In the genomic region with DNA sequence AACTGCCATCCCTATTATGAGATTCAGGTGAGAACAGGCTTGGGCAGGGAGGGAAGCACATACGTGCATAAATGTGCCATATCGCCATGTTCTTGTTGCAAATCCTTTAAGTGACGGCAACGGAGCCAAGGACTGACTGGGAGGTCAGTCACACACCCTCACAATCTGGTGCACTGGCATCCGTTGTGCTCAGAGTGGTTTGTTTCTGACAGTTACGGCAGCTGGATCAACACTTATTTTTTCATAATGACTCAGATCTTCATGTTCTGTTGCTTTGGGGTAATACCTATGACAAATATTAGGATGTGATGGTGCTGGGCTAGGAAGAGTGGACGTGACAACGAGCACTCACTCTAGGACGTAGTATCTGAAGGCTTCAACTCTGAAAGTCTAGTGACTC, we compare ENCODE assay signal across 9 cellular contexts. TPM values are rescaled to one million over a fixed set of nuclear protein-coding genes. Genes with fewer than 3 reads are reported as not detected.
DNase-seq lines count a peak whose midpoint lies in the region; ATAC-seq lines count a peak whose summit lies in the region.
"Had no signal": no experiment of that assay in that cellular context is flagged by ENCODE, and none has a peak within 500 bp of the region (broad histone marks: within the 10 kb centered on the region; RNA-seq: fewer than 3 reads in every experiment).

No MANE protein-coding gene starts in this region.

- H3K27ac Mint-ChIP-seq in activated CD4-positive, alpha-beta T cell treated with anti-CD3 and anti-CD28 coated beads, Interleukin-2, amount 10 ng/mL, durations not matched to agents 24 days and 14 days: peak overlapping the region; percentile 29
- H3K27ac Mint-ChIP-seq in T-helper 1 cell treated with Interleukin-12 subunit alpha and Interleukin-12 subunit beta and Interleukin-4 antibody, amounts not matched to agents 30 μg/mL and 1 μg/mL, for 36 hours: no peak overlapping the region

- intact Hi-C loops in activated CD4-positive, alpha-beta T cell treated with anti-CD3 and anti-CD28 coated beads, Interleukin-2, amount 10 ng/mL, durations not matched to agents 24 days and 14 days (cut with micrococcal nuclease): no loop called here

- no peak overlapping the region for H3K4me3 Mint-ChIP-seq in activated CD4-positive, alpha-beta T cell treated with anti-CD3 and anti-CD28 coated beads, Interleukin-2, amount 10 ng/mL, durations not matched to agents 24 days and 14 days
- H3K4me3 Mint-ChIP-seq in T-helper 1 cell treated with Interleukin-12 subunit alpha and Interleukin-12 subunit beta and Interleukin-4 antibody, amounts not matched to agents 30 μg/mL and 1 μg/mL, for 36 hours: peak overlapping the region; percentile 8

- H3K4me1 Mint-ChIP-seq in activated CD4-positive, alpha-beta T cell treated with anti-CD3 and anti-CD28 coated beads, Interleukin-2, amount 10 ng/mL, durations not matched to agents 24 days and 14 days: no peaks in the 10 kb centered on the region
- peaks cover 3% of the 10 kb centered on the region for H3K4me1 Mint-ChIP-seq in T-helper 1 cell treated with Interleukin-12 subunit alpha and Interleukin-12 subunit beta and Interleukin-4 antibody, amounts not matched to agents 30 μg/mL and 1 μg/mL, for 36 hours (ENCODE audit: low read depth)

- ATAC-seq in HG02759 (IDR thresholded peaks at IDR 0.05; ENCODE audit: unreplicated experiment): peak; percentile 96

- DNase-seq in activated CD4-positive, alpha-beta T cell treated with anti-CD3 and anti-CD28 coated beads, Interleukin-2, amount 10 ng/mL, durations not matched to agents 24 days and 14 days: no peak
- DNase-seq in activated CD4-positive, alpha-beta T cell treated with anti-CD3 and anti-CD28 coated beads for 1 hour: no peak
- peak; percentile 2 to 18 for DNase-seq in stimulated activated CD4-positive, alpha-beta T cell treated with anti-CD3 and anti-CD28 coated beads, Interleukin-2, amount 100 ng/mL, for 24 hours
- DNase-seq in NCI-H524 (lab: John Stamatoyannopoulos, UW) (no peak), NCI-H2171 treated with DMSO at 0.1 percent for 48 hours (lab: John Stamatoyannopoulos, UW) (no peak), NCI-H1105 treated with DMSO at 0.1 percent for 48 hours (lab: John Stamatoyannopoulos, UW) (no peak)
- DNase-seq: NCI-H69 had no signal

- peaks cover 6% of the 10 kb centered on the region for H3K9me3 Mint-ChIP-seq in activated CD4-positive, alpha-beta T cell treated with anti-CD3 and anti-CD28 coated beads, Interleukin-2, amount 10 ng/mL, durations not matched to agents 24 days and 14 days
- H3K9me3 Mint-ChIP-seq in T-helper 1 cell treated with Interleukin-12 subunit alpha and Interleukin-12 subunit beta and Interleukin-4 antibody, amounts not matched to agents 30 μg/mL and 1 μg/mL, for 36 hours: peaks cover 3% of the 10 kb centered on the region

- H3K27me3 Mint-ChIP-seq in activated CD4-positive, alpha-beta T cell treated with anti-CD3 and anti-CD28 coated beads, Interleukin-2, amount 10 ng/mL, durations not matched to agents 24 days and 14 days: peaks cover 44% of the 10 kb centered on the region
- peaks cover 58% of the 10 kb centered on the region for H3K27me3 Mint-ChIP-seq in T-helper 1 cell treated with Interleukin-12 subunit alpha and Interleukin-12 subunit beta and Interleukin-4 antibody, amounts not matched to agents 30 μg/mL and 1 μg/mL, for 36 hours (ENCODE audit: low read depth)

- no peaks in the 10 kb centered on the region for H3K36me3 Mint-ChIP-seq in activated CD4-positive, alpha-beta T cell treated with anti-CD3 and anti-CD28 coated beads, Interleukin-2, amount 10 ng/mL, durations not matched to agents 24 days and 14 days (ENCODE audit: low read depth)
- peaks cover 2% of the 10 kb centered on the region for H3K36me3 Mint-ChIP-seq in T-helper 1 cell treated with Interleukin-12 subunit alpha and Interleukin-12 subunit beta and Interleukin-4 antibody, amounts not matched to agents 30 μg/mL and 1 μg/mL, for 36 hours (ENCODE audit: low read depth)

RNA-seq across cellular contexts. Expression of a gene that starts 56.2 kb away (rescaled TPM):
- 55.2 and 56.2 TPM in 2 replicates for total RNA-seq in activated CD4-positive, alpha-beta T cell treated with anti-CD3 and anti-CD28 coated beads, Interleukin-2, amount 10 ng/mL, durations not matched to agents 24 days and 14 days

Comparison
In these comparisons a context has a peak if more than half of its experiments do, and no peak if none do; other contexts are left out.
1. DNase-seq: peak in stimulated activated CD4-positive, alpha-beta T cell treated with anti-CD3 and anti-CD28 coated beads, Interleukin-2, amount 100 ng/mL, for 24 hours (2 of 2); none in activated CD4-positive, alpha-beta T cell treated with anti-CD3 and anti-CD28 coated beads, Interleukin-2, amount 10 ng/mL, durations not matched to agents 24 days and 14 days (single experiment), activated CD4-positive, alpha-beta T cell treated with anti-CD3 and anti-CD28 coated beads for 1 hour (single experiment), NCI-H524 (0 of 2), NCI-H2171 treated with DMSO at 0.1 percent for 48 hours (single experiment) and NCI-H1105 treated with DMSO at 0.1 percent for 48 hours (single experiment).